17 cellular contexts compared by ENCODE assay signal in the genomic region with DNA sequence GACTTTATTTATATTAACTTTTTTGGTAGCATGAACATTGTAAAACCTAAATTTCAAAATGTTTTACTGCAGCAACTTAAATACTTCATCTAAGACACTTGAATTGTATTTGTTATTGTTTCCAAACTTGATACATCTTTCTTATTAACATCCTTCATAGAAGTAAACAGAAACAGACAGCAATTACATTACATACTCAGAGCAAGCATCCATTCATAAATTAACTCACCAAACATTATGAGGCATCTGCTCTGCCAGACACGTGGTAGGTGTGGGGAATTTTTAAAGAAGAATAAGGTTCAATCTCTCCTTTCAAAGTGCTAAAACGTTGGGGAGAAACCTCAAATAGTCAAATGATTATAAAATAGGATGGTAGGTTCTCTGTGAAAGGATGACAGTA.
"Had no signal": no experiment of that assay in that cellular context is flagged by ENCODE, and none has a peak within 500 bp of the region (broad histone marks: within the 10 kb centered on the region; RNA-seq: fewer than 3 reads in every experiment).

No MANE protein-coding gene starts in this region.

- H3K4me3 ChIP-seq: left lung, neural progenitor cell, thyroid gland had no signal

- H3K4me2 ChIP-seq: neural progenitor cell had no signal

- FAIRE-seq: keratinocyte had no signal

- H3K9me3 ChIP-seq: left lung, thyroid gland had no signal

- H3K36me3 ChIP-seq: brain microvascular endothelial cell, left lung, neural progenitor cell, thyroid gland had no signal

- DNase-seq: activated CD4-positive, alpha-beta T cell treated with anti-CD3 and anti-CD28 coated beads, Interleukin-2, amount 50 U/mL, for 1 hour; activated CD8-positive, alpha-beta memory T cell treated with anti-CD3 and anti-CD28 coated beads for 24 hours; activated gamma-delta T cell treated with Interleukin-2 at 50 U/mL for 16 hours; brain microvascular endothelial cell; cerebellar nuclear complex; dermis blood vessel endothelial cell; effector memory CD8-positive, alpha-beta T cell; erythroblast; hippocampal formation; left lung; mammary epithelial cell; naive B cell; stimulated activated naive B cell treated with anti-CD40 and anti-IgM and Interleukin-4, amounts not matched to agents 10 μg/mL and 1 μg/mL and 100 μg/mL, for 72 hours; thyroid gland had no signal

- ATAC-seq: effector memory CD8-positive, alpha-beta T cell; left lung; stimulated activated naive B cell treated with anti-CD40 and anti-IgM and Interleukin-4, amounts not matched to agents 10 μg/mL and 1 μg/mL and 100 μg/mL, for 72 hours had no signal

- H3K27ac ChIP-seq: brain microvascular endothelial cell, left lung, neural progenitor cell, parathyroid adenoma, thyroid gland had no signal

- H3K4me1 ChIP-seq: left lung, neural progenitor cell, parathyroid adenoma, thyroid gland had no signal

- H3K27me3 ChIP-seq: brain microvascular endothelial cell, left lung, neural progenitor cell, thyroid gland had no signal
